ENCODE assay signal across 8 cellular contexts in genomic region chr1:56644064-56644940, GRCh38. TPM values are rescaled to one million over a fixed set of nuclear protein-coding genes. Genes with fewer than 3 reads are reported as not detected.
DNase-seq lines count a peak whose midpoint lies in the region; ATAC-seq, FAIRE-seq and TF ChIP-seq lines count a peak whose summit lies in the region.

No MANE protein-coding gene starts in this region.

- peak; percentile 39 to 59 (median 49) for ATAC-seq in pancreas
- ATAC-seq in GM21786 (IDR thresholded peaks at IDR 0.05; ENCODE audit: unreplicated experiment), result no peak
- ATAC-seq in HG02885 (IDR thresholded peaks at IDR 0.05; ENCODE audit: poor library complexity, unreplicated experiment), result no peak

- intact Hi-C loops in pancreas (cut with DNase I), result no loop called here

- H3K27me3 ChIP-seq in pancreas, result no peaks in the 10 kb centered on the region

- no peaks in the 10 kb centered on the region for H3K36me3 ChIP-seq in pancreas

- H3K4me1 ChIP-seq in pancreas, result peaks cover 5 to 17% (median 16%) of the 10 kb centered on the region in 3 donors

- peak overlapping the region; percentile 45 to 79 (median 57) for H3K4me3 ChIP-seq in pancreas

- FAIRE-seq in pancreas (lab: Jason Lieb, UNC), result no peak
- no peak for FAIRE-seq in D721Med (lab: Jason Lieb, UNC)

- H3K9me3 ChIP-seq in pancreas, result no peaks in the 10 kb centered on the region

- H3K27ac ChIP-seq in pancreas, result peak overlapping the region in 3 of 4 donors; percentile 23 to 61 (median 44)

- WGBS in pancreas, 2 donors, result 5 to 9% methylated on average over 24 of the region's 24 CpGs

- DNase-seq in NCI-H748 (lab: John Stamatoyannopoulos, UW; ENCODE audit: unreplicated experiment) (peak; percentile 58), NCI-H748 treated with DMSO at 0.1 percent for 48 hours (lab: John Stamatoyannopoulos, UW) (no peak), SW480 (ENCODE audit: low spot score) (peak; percentile 56), globus pallidus (ENCODE audit: low spot score) (peak; percentile 6), pancreas (no peak), D721Med (ENCODE audit: insufficient read length, low spot score) (no peak)

- no peak for TF ChIP-seq CTCF in pancreas (IDR thresholded peaks at IDR 0.05)
- TF ChIP-seq CTCF in D721Med (IDR thresholded peaks at IDR 0.05; ENCODE audit: insufficient read depth, missing control alignments), result no peak

RNA-seq across cellular contexts. Expression of gene PRKAA2, which starts 0.8 kb away (rescaled TPM):
- 1 to 10 TPM; 1.9 to 4.1 (median 2.2) TPM for total RNA-seq in pancreas
- polyA plus RNA-seq in pancreas, result 1 to 10 TPM; 1.2 to 1.5 TPM

Comparison
In these comparisons a context has a peak if more than half of its experiments do, and no peak if none do; other contexts are left out.
1. DNase-seq: peak in NCI-H748 (single experiment), SW480 (single experiment) and globus pallidus (single experiment); none in NCI-H748 treated with DMSO at 0.1 percent for 48 hours (single experiment), pancreas (0 of 6) and D721Med (single experiment).
2. ATAC-seq: peak in pancreas (4 of 4); none in GM21786 (single experiment) and HG02885 (single experiment).